In the genomic region with DNA sequence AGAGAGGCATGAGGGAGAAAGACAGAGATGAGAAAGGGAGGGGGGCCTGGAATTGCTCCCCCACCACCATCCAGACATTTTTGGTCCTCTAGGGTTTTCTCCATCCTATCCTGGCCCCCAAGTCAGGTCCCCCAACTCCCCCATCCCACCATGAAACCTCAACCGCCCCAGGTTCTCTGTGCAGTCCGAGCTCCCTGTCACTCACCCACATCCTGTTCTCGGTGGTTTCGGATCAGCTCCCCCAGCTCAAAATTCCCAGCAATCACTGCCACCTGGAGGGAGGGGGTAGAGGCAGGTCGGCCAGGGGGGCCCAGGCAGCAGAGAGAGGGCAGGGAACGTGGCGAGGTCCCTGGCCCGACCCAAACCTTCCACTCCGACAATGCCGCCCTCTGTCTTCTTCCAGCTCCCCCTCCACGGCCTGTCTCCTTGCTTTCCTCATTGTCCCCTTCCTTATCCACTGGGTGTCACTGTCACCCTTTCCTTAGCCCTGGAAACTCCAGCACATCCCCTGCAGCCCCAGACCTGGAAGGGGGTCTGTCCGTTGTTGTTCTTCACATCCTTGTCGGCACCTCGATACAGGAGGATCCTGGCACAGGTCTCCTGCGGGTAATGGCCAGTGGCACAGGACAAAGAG, we compare ENCODE assay signal across 12 cellular contexts. TPM values are rescaled to one million over a fixed set of nuclear protein-coding genes. Genes with fewer than 3 reads are reported as not detected.
DNase-seq lines count a peak whose midpoint lies in the region; ATAC-seq and TF ChIP-seq lines count a peak whose summit lies in the region.
"Had no signal": no experiment of that assay in that cellular context is flagged by ENCODE, and none has a peak within 500 bp of the region (broad histone marks: within the 10 kb centered on the region; RNA-seq: fewer than 3 reads in every experiment).

No MANE protein-coding gene starts in this region.

- H3K36me3 Mint-ChIP-seq in WTC11, result no peaks in the 10 kb centered on the region
- H3K36me3 Mint-ChIP-seq in nephron progenitor cell (ENCODE audit: low read depth), result peaks cover 10% of the 10 kb centered on the region

- DNase-seq in DMS53 (lab: John Stamatoyannopoulos, UW) (peak; percentile 14), DMS53 treated with DMSO at 0.1 percent for 48 hours (lab: John Stamatoyannopoulos, UW; ENCODE audit: unreplicated experiment) (no peak), M059J (ENCODE audit: low read depth) (peak; percentile 19), WTC11 (ENCODE audit: low spot score) (no peak), nephron progenitor cell (no peak), NCI-H2029 treated with DMSO at 0.1 percent for 48 hours (lab: John Stamatoyannopoulos, UW) (no peak), activated gamma-delta T cell treated with Interleukin-2 at 50 U/mL for 16 hours (no peak), posterior vena cava (ENCODE audit: low spot score) (no peak)
- DNase-seq: mesenchymal stem cell, NCI-H510A, sigmoid colon had no signal

- POLR2A ChIA-PET in WTC11 (lab: Charles Lee), result interaction anchor here (0.8 kb wide), 1 partner anchor 101 kb away, joined by 4 read pairs; no protein-coding TSS in a partner anchor

- CTCF ChIA-PET in WTC11 (lab: Charles Lee), result interaction anchor here (0.5 to 7.8 kb wide), 47 partner anchors 9 to 501 kb away, joined by 3 to 184 read pairs (median 4); a partner anchor contains a TSS

- ATAC-seq in WTC11, result peak; percentile 65

- peaks cover 43% of the 10 kb centered on the region for H3K27me3 Mint-ChIP-seq in WTC11 (ENCODE audit: low read depth)
- peaks cover 61% of the 10 kb centered on the region for H3K27me3 Mint-ChIP-seq in nephron progenitor cell (ENCODE audit: low read depth, poor library complexity)

- peaks cover 6% of the 10 kb centered on the region; the same call in 1 of the 2 replicates for H3K4me1 Mint-ChIP-seq in WTC11
- H3K4me1 Mint-ChIP-seq in nephron progenitor cell, result peaks cover 21% of the 10 kb centered on the region

- H3K4me3 Mint-ChIP-seq in WTC11 (no peak overlapping the region), nephron progenitor cell (no peak overlapping the region)

- no peaks in the 10 kb centered on the region for H3K9me3 Mint-ChIP-seq in WTC11
- H3K9me3 Mint-ChIP-seq in nephron progenitor cell, result no peaks in the 10 kb centered on the region

- H3K27ac Mint-ChIP-seq in WTC11, result no peak overlapping the region
- H3K27ac Mint-ChIP-seq in nephron progenitor cell, result no peak overlapping the region

- intact Hi-C loops in posterior vena cava (cut with DNase I), result no loop called here

- no peak for TF ChIP-seq CTCF in WTC11 (IDR thresholded peaks at IDR 0.05)
- peak; percentile 28 for TF ChIP-seq CTCF in nephron progenitor cell (IDR thresholded peaks at IDR 0.05)

TF ChIP-seq in WTC11, 78 proteins besides CTCF, POLR2A, EP300 and RAD21:
- TF ChIP-seq TEAD1 (CRISPR knock-in tag; IDR thresholded peaks at IDR 0.05) (no peak), JUN (CRISPR knock-in tag; IDR thresholded peaks at IDR 0.05) (no peak), GTF2I (CRISPR knock-in tag; conservative IDR thresholded peaks at IDR 0.05) (no peak), SMAD3 (CRISPR knock-in tag; IDR thresholded peaks at IDR 0.05; ENCODE audit: borderline replicate concordance) (no peak), ZNF138 (CRISPR knock-in tag; conservative IDR thresholded peaks at IDR 0.05) (no peak), TEAD4 (CRISPR knock-in tag; IDR thresholded peaks at IDR 0.05) (no peak), ZNF219 (CRISPR knock-in tag; IDR thresholded peaks at IDR 0.05; ENCODE audit: borderline replicate concordance) (no peak), HMGA2 (CRISPR knock-in tag; IDR thresholded peaks at IDR 0.05) (no peak)
- TF ChIP-seq, protein P1, sequence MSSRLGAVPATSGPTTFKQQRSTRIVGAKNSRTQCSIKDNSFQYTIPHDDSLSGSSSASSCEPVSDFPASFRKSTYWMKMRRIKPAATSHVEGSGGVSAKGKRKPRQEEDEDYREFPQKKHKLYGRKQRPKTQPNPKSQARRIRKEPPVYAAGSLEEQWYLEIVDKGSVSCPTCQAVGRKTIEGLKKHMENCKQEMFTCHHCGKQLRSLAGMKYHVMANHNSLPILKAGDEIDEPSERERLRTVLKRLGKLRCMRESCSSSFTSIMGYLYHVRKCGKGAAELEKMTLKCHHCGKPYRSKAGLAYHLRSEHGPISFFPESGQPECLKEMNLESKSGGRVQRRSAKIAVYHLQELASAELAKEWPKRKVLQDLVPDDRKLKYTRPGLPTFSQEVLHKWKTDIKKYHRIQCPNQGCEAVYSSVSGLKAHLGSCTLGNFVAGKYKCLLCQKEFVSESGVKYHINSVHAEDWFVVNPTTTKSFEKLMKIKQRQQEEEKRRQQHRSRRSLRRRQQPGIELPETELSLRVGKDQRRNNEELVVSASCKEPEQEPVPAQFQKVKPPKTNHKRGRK (CRISPR knock-in tag; IDR thresholded peaks at IDR 0.05; ENCODE audit: borderline replicate concordance), result no peak

RNA-seq across cellular contexts. Expression of a gene that starts 15.6 kb away (rescaled TPM):
- total RNA-seq in M059J (2014; rRNA removed; shearing (Covaris generic)), result 0.15 TPM in 2 replicates
- total RNA-seq in WTC11 (2021) (3.9 to 8.7 TPM (median 5.0 TPM) in 3 replicates), posterior vena cava (under 1 TPM; 0.19 to 0.37 TPM)
- total RNA-seq: T-helper 1 cell treated with Interleukin-12 subunit alpha and Interleukin-12 subunit beta and Interleukin-4 antibody, amounts not matched to agents 30 ng/mL and 1 ng/mL, for 36 hours had no signal

RNA-seq across cellular contexts. Expression of a gene that starts 19.1 kb away (rescaled TPM):
- 6.1 and 10.0 TPM in 2 replicates for total RNA-seq in M059J (2014; rRNA removed; shearing (Covaris generic))
- total RNA-seq in WTC11 (2021), result 7.6 to 9.5 TPM (median 8.2 TPM) in 3 replicates
- 10 to 100 TPM in 1 of 2 donors, 1 to 10 TPM in 1; 8.5 to 12.5 TPM for total RNA-seq in posterior vena cava

RNA-seq across cellular contexts. Expression of a gene that starts 54.8 kb away (rescaled TPM):
- total RNA-seq in M059J (2014; rRNA removed; shearing (Covaris generic)), result 1.0 and 4.9 TPM in 2 replicates
- 22.4 to 24.5 TPM (median 22.9 TPM) in 3 replicates for total RNA-seq in WTC11 (2021)
- total RNA-seq in posterior vena cava, result under 1 TPM in 1 of 2 donors, not detected in 1; 0.57 TPM
- total RNA-seq: sigmoid colon; T-helper 1 cell treated with Interleukin-12 subunit alpha and Interleukin-12 subunit beta and Interleukin-4 antibody, amounts not matched to agents 30 ng/mL and 1 ng/mL, for 36 hours had no signal

Comparison
In these comparisons a context has a peak if more than half of its experiments do, and no peak if none do; other contexts are left out.
1. DNase-seq: peak in DMS53 (single experiment) and M059J (single experiment); none in DMS53 treated with DMSO at 0.1 percent for 48 hours (single experiment), WTC11 (single experiment), nephron progenitor cell (single experiment), NCI-H2029 treated with DMSO at 0.1 percent for 48 hours (single experiment), activated gamma-delta T cell treated with Interleukin-2 at 50 U/mL for 16 hours (single experiment) and posterior vena cava (single experiment).